In genomic region chr5:14362511-14362910, GRCh38 we compare ENCODE assay signal across 16 cellular contexts.
"Had no signal": no experiment of that assay in that cellular context is flagged by ENCODE, and none has a peak within 500 bp of the region (broad histone marks: within the 10 kb centered on the region; RNA-seq: fewer than 3 reads in every experiment).

No MANE protein-coding gene starts in this region.

- H3K4me3 Mint-ChIP-seq: activated CD4-positive, alpha-beta memory T cell treated with anti-CD3 and anti-CD28 coated beads, Interleukin-2, amount 10 ng/mL, durations not matched to agents 7 days and 5 days; activated CD4-positive, alpha-beta T cell treated with anti-CD3 and anti-CD28 coated beads for 36 hours; activated naive CD4-positive, alpha-beta T cell treated with anti-CD3 and anti-CD28 coated beads, Interleukin-2, amount 10 ng/mL, durations not matched to agents 7 days and 5 days; activated T-cell treated with anti-CD3 and anti-CD28 coated beads, Interleukin-2, amount 50 U/mL, for 24 hours; memory B cell; nephron; stimulated activated naive CD8-positive, alpha-beta T cell treated with anti-CD3 and anti-CD28 coated beads, Interleukin-15, Interleukin-2, amounts not matched to agents 100 ng/mL and 50 ng/mL, for 24 hours; T-helper 1 cell treated with Interleukin-12 subunit alpha and Interleukin-12 subunit beta and Interleukin-4 antibody, amounts not matched to agents 30 μg/mL and 1 μg/mL, for 36 hours had no signal

- H3K27me3 ChIP-seq: hepatocyte, suprapubic skin had no signal

- ATAC-seq: activated CD4-positive, alpha-beta T cell treated with anti-CD3 and anti-CD28 coated beads for 36 hours; esophagus mucosa; left lobe of liver; right cardiac atrium had no signal

- H3K27ac Mint-ChIP-seq: activated CD4-positive, alpha-beta memory T cell treated with anti-CD3 and anti-CD28 coated beads, Interleukin-2, amount 10 ng/mL, durations not matched to agents 7 days and 5 days; activated CD4-positive, alpha-beta T cell treated with anti-CD3 and anti-CD28 coated beads for 36 hours; activated naive CD4-positive, alpha-beta T cell treated with anti-CD3 and anti-CD28 coated beads, Interleukin-2, amount 10 ng/mL, durations not matched to agents 7 days and 5 days; activated T-cell treated with anti-CD3 and anti-CD28 coated beads, Interleukin-2, amount 50 U/mL, for 24 hours; nephron; stimulated activated naive CD8-positive, alpha-beta T cell treated with anti-CD3 and anti-CD28 coated beads, Interleukin-15, Interleukin-2, amounts not matched to agents 100 ng/mL and 50 ng/mL, for 24 hours; T-helper 1 cell treated with Interleukin-12 subunit alpha and Interleukin-12 subunit beta and Interleukin-4 antibody, amounts not matched to agents 30 μg/mL and 1 μg/mL, for 36 hours had no signal

- H3K9me3 Mint-ChIP-seq: activated CD4-positive, alpha-beta memory T cell treated with anti-CD3 and anti-CD28 coated beads, Interleukin-2, amount 10 ng/mL, durations not matched to agents 7 days and 5 days; activated naive CD4-positive, alpha-beta T cell treated with anti-CD3 and anti-CD28 coated beads, Interleukin-2, amount 10 ng/mL, durations not matched to agents 7 days and 5 days; activated T-cell treated with anti-CD3 and anti-CD28 coated beads, Interleukin-2, amount 50 U/mL, for 24 hours; memory B cell; nephron; stimulated activated naive CD8-positive, alpha-beta T cell treated with anti-CD3 and anti-CD28 coated beads, Interleukin-15, Interleukin-2, amounts not matched to agents 100 ng/mL and 50 ng/mL, for 24 hours; T-helper 1 cell treated with Interleukin-12 subunit alpha and Interleukin-12 subunit beta and Interleukin-4 antibody, amounts not matched to agents 30 μg/mL and 1 μg/mL, for 36 hours had no signal

- H3K4me3 ChIP-seq: hepatocyte, prostate gland, smooth muscle cell, suprapubic skin had no signal

- DNase-seq: activated CD4-positive, alpha-beta memory T cell treated with anti-CD3 and anti-CD28 coated beads, Interleukin-2, amount 10 ng/mL, durations not matched to agents 7 days and 5 days; activated CD4-positive, alpha-beta T cell treated with anti-CD3 and anti-CD28 coated beads for 36 hours; activated naive CD4-positive, alpha-beta T cell treated with anti-CD3 and anti-CD28 coated beads, Interleukin-2, amount 10 ng/mL, durations not matched to agents 7 days and 5 days; activated T-cell treated with anti-CD3 and anti-CD28 coated beads, Interleukin-2, amount 50 U/mL, for 24 hours; nucleus accumbens had no signal

- H3K36me3 Mint-ChIP-seq: activated naive CD4-positive, alpha-beta T cell treated with anti-CD3 and anti-CD28 coated beads, Interleukin-2, amount 10 ng/mL, durations not matched to agents 7 days and 5 days had no signal

- H3K27me3 Mint-ChIP-seq: activated CD4-positive, alpha-beta T cell treated with anti-CD3 and anti-CD28 coated beads for 36 hours; activated T-cell treated with anti-CD3 and anti-CD28 coated beads, Interleukin-2, amount 50 U/mL, for 24 hours; memory B cell; stimulated activated naive CD8-positive, alpha-beta T cell treated with anti-CD3 and anti-CD28 coated beads, Interleukin-15, Interleukin-2, amounts not matched to agents 100 ng/mL and 50 ng/mL, for 24 hours had no signal

- H3K9me3 ChIP-seq: prostate gland, suprapubic skin had no signal

- H3K27ac ChIP-seq: hepatocyte, prostate gland, suprapubic skin had no signal

- H3K4me1 ChIP-seq: prostate gland had no signal
